9 cellular contexts compared by ENCODE assay signal in the genomic region with DNA sequence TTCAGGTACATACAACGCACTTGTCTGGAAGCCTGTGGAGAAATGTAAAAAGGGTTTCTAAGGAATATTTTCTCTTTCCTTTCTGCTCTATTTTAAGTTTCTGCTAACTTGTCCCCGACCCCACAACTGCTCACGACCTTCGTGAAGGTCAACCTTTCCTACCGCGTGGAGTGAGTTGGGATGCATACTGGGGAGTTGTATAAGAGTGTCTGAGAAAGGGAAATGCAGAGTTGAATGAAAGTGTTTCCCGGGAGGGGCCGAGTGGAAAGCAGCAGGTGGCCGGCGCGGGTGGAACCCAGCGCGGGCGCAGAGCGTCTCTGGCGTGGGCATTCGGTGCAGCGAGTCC. TPM values are rescaled to one million over a fixed set of nuclear protein-coding genes. Genes with fewer than 3 reads are reported as not detected.
DNase-seq lines count a peak whose midpoint lies in the region; TF ChIP-seq lines count a peak whose summit lies in the region.
"Had no signal": no experiment of that assay in that cellular context is flagged by ENCODE, and none has a peak within 500 bp of the region (broad histone marks: within the 10 kb centered on the region; RNA-seq: fewer than 3 reads in every experiment).

No MANE protein-coding gene starts in this region.

- no peak for TF ChIP-seq EP300 in tibial nerve (IDR thresholded peaks at IDR 0.05)

- no peaks in the 10 kb centered on the region for H3K36me3 ChIP-seq in mesodermal cell (ENCODE audit: control insufficient read depth, insufficient read depth, low read length)
- H3K36me3 ChIP-seq in tibial nerve = no peaks in the 10 kb centered on the region

- H3K4me1 Mint-ChIP-seq in activated naive CD4-positive, alpha-beta T cell treated with anti-CD3 and anti-CD28 coated beads for 36 hours (ENCODE audit: low read depth) = peaks cover 22% of the 10 kb centered on the region

- H3K27me3 ChIP-seq in tibial nerve = peaks cover 0 to 65% of the 10 kb centered on the region in 2 donors

- CTCF ChIA-PET in activated naive CD4-positive, alpha-beta T cell treated with anti-CD3 and anti-CD28 coated beads for 36 hours (lab: Charles Lee) = no interaction called here

- TF ChIP-seq POLR2A in tibial nerve (IDR thresholded peaks at IDR 0.05) = no peak

- no peaks in the 10 kb centered on the region for H3K9me3 ChIP-seq in mesodermal cell (ENCODE audit: control insufficient read depth, low read length)
- H3K9me3 ChIP-seq in tibial nerve = no peaks in the 10 kb centered on the region

- 1 to 5% methylated on average over 12 to 14 of the region's 18 CpGs for WGBS in mesodermal cell (ENCODE audit: insufficient coverage in 2 of 2), 2 experiments
- WGBS in tibial nerve, 2 donors = 6 to 7% methylated on average over 18 of the region's 18 CpGs

- peaks cover 41% of the 10 kb centered on the region for H3K27me3 Mint-ChIP-seq in activated naive CD4-positive, alpha-beta T cell treated with anti-CD3 and anti-CD28 coated beads for 36 hours (ENCODE audit: low read depth)

- no peak for DNase-seq in activated naive CD4-positive, alpha-beta T cell treated with anti-CD3 and anti-CD28 coated beads for 36 hours
- DNase-seq in activated naive CD4-positive, alpha-beta T cell (lab: John Stamatoyannopoulos, UW) = no peak
- no peak for DNase-seq in choroid plexus epithelial cell (ENCODE audit: low read depth)
- DNase-seq in tibial nerve (ENCODE audit: low spot score in 2 of 2) = no peak
- DNase-seq in SK-N-DZ (ENCODE audit: low spot score) = no peak
- no peak for DNase-seq in middle frontal gyrus (ENCODE audit: extremely low spot score, low spot score)
- DNase-seq in SIG-M5 treated with dmso at 0.1 percent for 504 hours (lab: John Stamatoyannopoulos, UW; ENCODE audit: unreplicated experiment) = no peak
- DNase-seq: NCI-H446 had no signal

- H3K4me1 ChIP-seq in mesodermal cell (ENCODE audit: control insufficient read depth, insufficient read depth, low read length, poor library complexity, severe bottlenecking) (peaks cover 5% of the 10 kb centered on the region), tibial nerve (peaks cover 0 to 14% (median 4%) of the 10 kb centered on the region in 4 donors)

- H3K9me3 Mint-ChIP-seq in activated naive CD4-positive, alpha-beta T cell treated with anti-CD3 and anti-CD28 coated beads for 36 hours = peaks cover 8% of the 10 kb centered on the region

- TF ChIP-seq CTCF in choroid plexus epithelial cell (conservative IDR thresholded peaks at IDR 0.05; ENCODE audit: low read depth, low read length) = no peak
- TF ChIP-seq CTCF in tibial nerve (IDR thresholded peaks at IDR 0.05) = no peak

- no peak overlapping the region for H3K27ac ChIP-seq in mesodermal cell (ENCODE audit: low read depth, low read length, severe bottlenecking)
- no peak overlapping the region for H3K27ac ChIP-seq in tibial nerve

- H3K36me3 Mint-ChIP-seq in activated naive CD4-positive, alpha-beta T cell treated with anti-CD3 and anti-CD28 coated beads for 36 hours (ENCODE audit: low read depth) = peaks cover 3% of the 10 kb centered on the region

- H3K4me3 Mint-ChIP-seq in activated naive CD4-positive, alpha-beta T cell treated with anti-CD3 and anti-CD28 coated beads for 36 hours = peak overlapping the region; percentile 79

- H3K27ac Mint-ChIP-seq in activated naive CD4-positive, alpha-beta T cell treated with anti-CD3 and anti-CD28 coated beads for 36 hours = no peak overlapping the region

- H3K4me3 ChIP-seq in choroid plexus epithelial cell (ENCODE audit: low read depth, low read length) = peak overlapping the region; percentile 42
- H3K4me3 ChIP-seq in mesodermal cell (ENCODE audit: extremely low read depth, insufficient read depth, low read length, poor library complexity, severe bottlenecking) = peak overlapping the region; percentile 47
- peak overlapping the region; percentile 26 to 57 (median 41) for H3K4me3 ChIP-seq in tibial nerve

- intact Hi-C loops in activated naive CD4-positive, alpha-beta T cell treated with anti-CD3 and anti-CD28 coated beads for 36 hours (cut with micrococcal nuclease) = no loop called here

RNA-seq across cellular contexts. Expression of a gene that starts 17.9 kb away (rescaled TPM):
- total RNA-seq in activated naive CD4-positive, alpha-beta T cell treated with anti-CD3 and anti-CD28 coated beads for 36 hours = 10 to 100 TPM in 1 of 2 experiments, 1 to 10 TPM in 1; 8.7 to 10.4 TPM
- polyA plus RNA-seq in mesodermal cell (2013, experiment 1 of 2) = 18.6 TPM
- 21.7 TPM for polyA plus RNA-seq in mesodermal cell (2013, experiment 2 of 2)
- total RNA-seq in tibial nerve = 10 to 100 TPM; 15.3 to 31.2 (median 20.4) TPM
- polyA plus RNA-seq in SK-N-DZ (2014; cell fraction: cytosol; rRNA removed) = 14.7 and 20.1 TPM in 2 replicates
- polyA plus RNA-seq in SK-N-DZ (2014; cell fraction: nucleus; rRNA removed) = 9.2 and 9.6 TPM in 2 replicates
